1 cellular context compared by ENCODE assay signal in the genomic region with DNA sequence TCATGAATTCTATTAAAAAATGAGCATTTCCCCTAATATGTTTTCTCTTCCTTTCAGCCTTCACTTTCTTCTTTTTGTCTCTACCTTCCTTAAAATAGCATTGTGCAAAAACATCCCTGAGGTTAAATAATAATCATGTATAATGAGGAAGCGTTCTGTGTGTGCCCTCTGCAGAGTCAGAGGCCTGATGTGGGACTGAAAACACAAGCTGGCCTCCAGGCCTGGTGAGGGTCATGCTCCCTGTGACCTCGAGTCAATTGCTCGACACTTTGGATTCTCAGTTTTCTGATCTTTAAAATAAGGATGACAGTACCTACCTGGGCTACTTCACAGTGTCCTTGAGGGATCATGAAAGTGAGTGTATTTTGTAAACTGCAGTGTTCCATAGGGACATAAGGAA.
TF ChIP-seq lines count a peak whose summit lies in the region.

No MANE protein-coding gene starts in this region.

TF ChIP-seq in SK-N-SH, 30 proteins besides CTCF, POLR2A, EP300 and RAD21:
- no peak for TF ChIP-seq ELF1 (IDR thresholded peaks at IDR 0.05)
- no peak for TF ChIP-seq MXI1 (IDR thresholded peaks at IDR 0.05; ENCODE audit: low read depth, low read length)
- no peak for TF ChIP-seq POLR2AphosphoS5 (IDR thresholded peaks at IDR 0.05; ENCODE audit: low read depth, low read length)
- TF ChIP-seq, protein P1, sequence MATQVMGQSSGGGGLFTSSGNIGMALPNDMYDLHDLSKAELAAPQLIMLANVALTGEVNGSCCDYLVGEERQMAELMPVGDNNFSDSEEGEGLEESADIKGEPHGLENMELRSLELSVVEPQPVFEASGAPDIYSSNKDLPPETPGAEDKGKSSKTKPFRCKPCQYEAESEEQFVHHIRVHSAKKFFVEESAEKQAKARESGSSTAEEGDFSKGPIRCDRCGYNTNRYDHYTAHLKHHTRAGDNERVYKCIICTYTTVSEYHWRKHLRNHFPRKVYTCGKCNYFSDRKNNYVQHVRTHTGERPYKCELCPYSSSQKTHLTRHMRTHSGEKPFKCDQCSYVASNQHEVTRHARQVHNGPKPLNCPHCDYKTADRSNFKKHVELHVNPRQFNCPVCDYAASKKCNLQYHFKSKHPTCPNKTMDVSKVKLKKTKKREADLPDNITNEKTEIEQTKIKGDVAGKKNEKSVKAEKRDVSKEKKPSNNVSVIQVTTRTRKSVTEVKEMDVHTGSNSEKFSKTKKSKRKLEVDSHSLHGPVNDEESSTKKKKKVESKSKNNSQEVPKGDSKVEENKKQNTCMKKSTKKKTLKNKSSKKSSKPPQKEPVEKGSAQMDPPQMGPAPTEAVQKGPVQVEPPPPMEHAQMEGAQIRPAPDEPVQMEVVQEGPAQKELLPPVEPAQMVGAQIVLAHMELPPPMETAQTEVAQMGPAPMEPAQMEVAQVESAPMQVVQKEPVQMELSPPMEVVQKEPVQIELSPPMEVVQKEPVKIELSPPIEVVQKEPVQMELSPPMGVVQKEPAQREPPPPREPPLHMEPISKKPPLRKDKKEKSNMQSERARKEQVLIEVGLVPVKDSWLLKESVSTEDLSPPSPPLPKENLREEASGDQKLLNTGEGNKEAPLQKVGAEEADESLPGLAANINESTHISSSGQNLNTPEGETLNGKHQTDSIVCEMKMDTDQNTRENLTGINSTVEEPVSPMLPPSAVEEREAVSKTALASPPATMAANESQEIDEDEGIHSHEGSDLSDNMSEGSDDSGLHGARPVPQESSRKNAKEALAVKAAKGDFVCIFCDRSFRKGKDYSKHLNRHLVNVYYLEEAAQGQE (IDR thresholded peaks at IDR 0.05; ENCODE audit: low read depth, low read length), result no peak
- TF ChIP-seq, protein P2, sequence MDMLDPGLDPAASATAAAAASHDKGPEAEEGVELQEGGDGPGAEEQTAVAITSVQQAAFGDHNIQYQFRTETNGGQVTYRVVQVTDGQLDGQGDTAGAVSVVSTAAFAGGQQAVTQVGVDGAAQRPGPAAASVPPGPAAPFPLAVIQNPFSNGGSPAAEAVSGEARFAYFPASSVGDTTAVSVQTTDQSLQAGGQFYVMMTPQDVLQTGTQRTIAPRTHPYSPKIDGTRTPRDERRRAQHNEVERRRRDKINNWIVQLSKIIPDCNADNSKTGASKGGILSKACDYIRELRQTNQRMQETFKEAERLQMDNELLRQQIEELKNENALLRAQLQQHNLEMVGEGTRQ (IDR thresholded peaks at IDR 0.05; ENCODE audit: borderline replicate concordance, low read depth, low read length), result no peak
- TF ChIP-seq, protein P3, sequence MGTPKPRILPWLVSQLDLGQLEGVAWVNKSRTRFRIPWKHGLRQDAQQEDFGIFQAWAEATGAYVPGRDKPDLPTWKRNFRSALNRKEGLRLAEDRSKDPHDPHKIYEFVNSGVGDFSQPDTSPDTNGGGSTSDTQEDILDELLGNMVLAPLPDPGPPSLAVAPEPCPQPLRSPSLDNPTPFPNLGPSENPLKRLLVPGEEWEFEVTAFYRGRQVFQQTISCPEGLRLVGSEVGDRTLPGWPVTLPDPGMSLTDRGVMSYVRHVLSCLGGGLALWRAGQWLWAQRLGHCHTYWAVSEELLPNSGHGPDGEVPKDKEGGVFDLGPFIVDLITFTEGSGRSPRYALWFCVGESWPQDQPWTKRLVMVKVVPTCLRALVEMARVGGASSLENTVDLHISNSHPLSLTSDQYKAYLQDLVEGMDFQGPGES (IDR thresholded peaks at IDR 0.05; ENCODE audit: low read depth, low read length), result no peak
- TF ChIP-seq, protein P4, sequence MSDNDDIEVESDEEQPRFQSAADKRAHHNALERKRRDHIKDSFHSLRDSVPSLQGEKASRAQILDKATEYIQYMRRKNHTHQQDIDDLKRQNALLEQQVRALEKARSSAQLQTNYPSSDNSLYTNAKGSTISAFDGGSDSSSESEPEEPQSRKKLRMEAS (IDR thresholded peaks at IDR 0.05; ENCODE audit: low read depth), result no peak
- no peak for TF ChIP-seq GATA2 (CRISPR knock-in tag; IDR thresholded peaks at IDR 0.05)
- no peak for TF ChIP-seq GABPA (IDR thresholded peaks at IDR 0.05; ENCODE audit: low read depth)
- no peak for TF ChIP-seq MEF2A (IDR thresholded peaks at IDR 0.05; ENCODE audit: borderline replicate concordance, low read depth)
- TF ChIP-seq, protein P5, sequence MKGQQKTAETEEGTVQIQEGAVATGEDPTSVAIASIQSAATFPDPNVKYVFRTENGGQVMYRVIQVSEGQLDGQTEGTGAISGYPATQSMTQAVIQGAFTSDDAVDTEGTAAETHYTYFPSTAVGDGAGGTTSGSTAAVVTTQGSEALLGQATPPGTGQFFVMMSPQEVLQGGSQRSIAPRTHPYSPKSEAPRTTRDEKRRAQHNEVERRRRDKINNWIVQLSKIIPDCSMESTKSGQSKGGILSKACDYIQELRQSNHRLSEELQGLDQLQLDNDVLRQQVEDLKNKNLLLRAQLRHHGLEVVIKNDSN (IDR thresholded peaks at IDR 0.05; ENCODE audit: borderline replicate concordance, low read depth), result no peak
- TF ChIP-seq SMC3 (IDR thresholded peaks at IDR 0.05; ENCODE audit: low read depth, low read length), result no peak
- TF ChIP-seq FOXM1 (IDR thresholded peaks at IDR 0.05; ENCODE audit: low read depth), result no peak
- TF ChIP-seq TAF1 (IDR thresholded peaks at IDR 0.05; ENCODE audit: borderline replicate concordance, low read depth, low read length), result no peak
- no peak for TF ChIP-seq CHD2 (IDR thresholded peaks at IDR 0.05; ENCODE audit: low read length, partially characterized antibody)
- no peak for TF ChIP-seq RFX5 (IDR thresholded peaks at IDR 0.05; ENCODE audit: low read length)
